In genomic region chr2:144523606-144524131, GRCh38 we compare ENCODE assay signal across 8 cellular contexts. TPM values are rescaled to one million over a fixed set of nuclear protein-coding genes. Genes with fewer than 3 reads are reported as not detected.
A peak's percentile ranks its signal among the peaks of the same experiment; 100 is the strongest.
DNase-seq lines count a peak whose midpoint lies in the region; ATAC-seq and TF ChIP-seq lines count a peak whose summit lies in the region.

No MANE protein-coding gene starts in this region.

- H3K4me3 ChIP-seq in iPS-15b (ENCODE audit: low read depth, low read length): peak overlapping the region; percentile 51
- peak overlapping the region; percentile 65 for H3K4me3 ChIP-seq in smooth muscle cell

- peaks cover 22% of the 10 kb centered on the region for H3K4me1 Mint-ChIP-seq in activated CD8-positive, alpha-beta T cell treated with anti-CD3 and anti-CD28 coated beads, Interleukin-2, amount 10 ng/mL, durations not matched to agents 7 days and 5 days (ENCODE audit: low read depth)

- ATAC-seq in activated CD8-positive, alpha-beta T cell treated with anti-CD3 and anti-CD28 coated beads, Interleukin-2, amount 10 ng/mL, durations not matched to agents 7 days and 5 days: peak; percentile 17

- peaks cover 50% of the 10 kb centered on the region for H3K27me3 Mint-ChIP-seq in activated CD8-positive, alpha-beta T cell treated with anti-CD3 and anti-CD28 coated beads, Interleukin-2, amount 10 ng/mL, durations not matched to agents 7 days and 5 days (ENCODE audit: low read depth)

- H3K36me3 ChIP-seq in iPS-15b (ENCODE audit: control insufficient read depth, insufficient read depth, low read length) (no peaks in the 10 kb centered on the region), smooth muscle cell (ENCODE audit: low read depth) (no peaks in the 10 kb centered on the region)

- H3K27ac Mint-ChIP-seq in activated CD8-positive, alpha-beta T cell treated with anti-CD3 and anti-CD28 coated beads, Interleukin-2, amount 10 ng/mL, durations not matched to agents 7 days and 5 days: no peak overlapping the region

- DNase-seq in NCI-H446 (lab: John Stamatoyannopoulos, UW) (peak; percentile 30 to 49), NCI-H446 treated with DMSO at 0.1 percent for 48 hours (lab: John Stamatoyannopoulos, UW) (no peak), smooth muscle cell (lab: John Stamatoyannopoulos, UW; ENCODE audit: unreplicated experiment) (no peak), LoVo (ENCODE audit: low spot score) (no peak)
- DNase-seq in activated CD8-positive, alpha-beta T cell treated with anti-CD3 and anti-CD28 coated beads, Interleukin-2, amount 10 ng/mL, durations not matched to agents 7 days and 5 days: no peak
- no peak for DNase-seq in stimulated activated CD8-positive, alpha-beta memory T cell treated with anti-CD3 and anti-CD28 coated beads, Interleukin-4, amount 100 ng/mL, for 48 hours
- no peak for DNase-seq in activated CD4-positive, CD25-positive, alpha-beta regulatory T cell (lab: John Stamatoyannopoulos, UW)

- H3K4me1 ChIP-seq in iPS-15b (ENCODE audit: control insufficient read depth, insufficient read depth, low read length) (peaks cover 6% of the 10 kb centered on the region), smooth muscle cell (ENCODE audit: low read depth) (peaks cover 36% of the 10 kb centered on the region)

- no peaks in the 10 kb centered on the region for H3K9me3 ChIP-seq in iPS-15b (ENCODE audit: control insufficient read depth, insufficient read depth, low read length)
- H3K9me3 ChIP-seq in smooth muscle cell (replicated peaks; ENCODE audit: low read depth): no peaks in the 10 kb centered on the region

- no peaks in the 10 kb centered on the region for H3K9me3 Mint-ChIP-seq in activated CD8-positive, alpha-beta T cell treated with anti-CD3 and anti-CD28 coated beads, Interleukin-2, amount 10 ng/mL, durations not matched to agents 7 days and 5 days (ENCODE audit: insufficient read depth)

- H3K79me2 ChIP-seq in smooth muscle cell (ENCODE audit: low read depth): peaks cover 31% of the 10 kb centered on the region

- peak overlapping the region; percentile 91 for H3K4me2 ChIP-seq in smooth muscle cell

- CTCF ChIA-PET in activated CD8-positive, alpha-beta T cell treated with anti-CD3 and anti-CD28 coated beads, Interleukin-2, amount 10 ng/mL, durations not matched to agents 7 days and 5 days (lab: Charles Lee): interaction anchor here (0.9 kb wide), 1 partner anchor 12 kb away, joined by 3 read pairs; no protein-coding TSS in a partner anchor

- under 1% methylated on average over 15 of the region's 15 CpGs for WGBS in smooth muscle cell (ENCODE audit: low lambda C conversion rate)

- H3K27me3 ChIP-seq in iPS-15b (ENCODE audit: control insufficient read depth, insufficient read depth, low read length) (peaks cover 36% of the 10 kb centered on the region), smooth muscle cell (ENCODE audit: low read depth) (no peaks in the 10 kb centered on the region)

- H3K4me3 Mint-ChIP-seq in activated CD8-positive, alpha-beta T cell treated with anti-CD3 and anti-CD28 coated beads, Interleukin-2, amount 10 ng/mL, durations not matched to agents 7 days and 5 days: peak overlapping the region; percentile 78

- no peaks in the 10 kb centered on the region for H4K20me1 ChIP-seq in smooth muscle cell (ENCODE audit: low read depth)

- H3K9ac ChIP-seq in iPS-15b (ENCODE audit: low read depth, low read length): no peak overlapping the region
- H3K9ac ChIP-seq in smooth muscle cell (ENCODE audit: low read depth): peak overlapping the region; percentile 73

- POLR2A ChIA-PET in activated CD8-positive, alpha-beta T cell treated with anti-CD3 and anti-CD28 coated beads, Interleukin-2, amount 10 ng/mL, durations not matched to agents 7 days and 5 days (lab: Charles Lee): interaction anchor here (0.7 to 0.8 kb wide), 3 partner anchors 26 to 203 kb away, joined by 3 to 5 read pairs (median 4); no protein-coding TSS in a partner anchor

- H2AFZ ChIP-seq in smooth muscle cell (ENCODE audit: low read depth): peak overlapping the region; percentile 81

- TF ChIP-seq CTCF in smooth muscle cell (IDR thresholded peaks at IDR 0.05; ENCODE audit: borderline replicate concordance, insufficient read depth, poor library complexity, severe bottlenecking): no peak

- no peaks in the 10 kb centered on the region for H3K36me3 Mint-ChIP-seq in activated CD8-positive, alpha-beta T cell treated with anti-CD3 and anti-CD28 coated beads, Interleukin-2, amount 10 ng/mL, durations not matched to agents 7 days and 5 days (ENCODE audit: low read depth)

- H3K27ac ChIP-seq in smooth muscle cell (ENCODE audit: low read depth): peak overlapping the region; percentile 64

- peaks cover 14% of the 10 kb centered on the region for H3F3A ChIP-seq in smooth muscle cell (ENCODE audit: low read depth)

RNA-seq across cellular contexts. Expression of gene ZEB2, which starts 3.8 kb away (rescaled TPM):
- 1 to 10 TPM; 4.0 to 5.7 TPM for total RNA-seq in activated CD8-positive, alpha-beta T cell treated with anti-CD3 and anti-CD28 coated beads, Interleukin-2, amount 10 ng/mL, durations not matched to agents 7 days and 5 days
- 148 and 158 TPM in 2 replicates for total RNA-seq in smooth muscle cell
- polyA plus RNA-seq in smooth muscle cell: 50.8 and 67.5 TPM in 2 replicates

Comparison
In these comparisons a context has a peak if more than half of its experiments do, and no peak if none do; other contexts are left out.
1. DNase-seq: peak in NCI-H446 (2 of 2); none in NCI-H446 treated with DMSO at 0.1 percent for 48 hours (single experiment), activated CD8-positive, alpha-beta T cell treated with anti-CD3 and anti-CD28 coated beads, Interleukin-2, amount 10 ng/mL, durations not matched to agents 7 days and 5 days (single experiment), smooth muscle cell (single experiment), LoVo (single experiment), stimulated activated CD8-positive, alpha-beta memory T cell treated with anti-CD3 and anti-CD28 coated beads, Interleukin-4, amount 100 ng/mL, for 48 hours (single experiment) and activated CD4-positive, CD25-positive, alpha-beta regulatory T cell (0 of 4).
2. RNA of gene ZEB2, which starts 3.8 kb away (total RNA-seq): 148 to 158 TPM in smooth muscle cell; 4.0 to 5.7 TPM in activated CD8-positive, alpha-beta T cell treated with anti-CD3 and anti-CD28 coated beads, Interleukin-2, amount 10 ng/mL, durations not matched to agents 7 days and 5 days; every median in the first group is over 10 times any median in the second.